Comparison of ENCODE assay signal across 15 cellular contexts in genomic region chr6:106847116-106847515, GRCh38.
DNase-seq lines count a peak whose midpoint lies in the region; ATAC-seq and TF ChIP-seq lines count a peak whose summit lies in the region.
"Had no signal": no experiment of that assay in that cellular context is flagged by ENCODE, and none has a peak within 500 bp of the region (broad histone marks: within the 10 kb centered on the region; RNA-seq: fewer than 3 reads in every experiment).

No MANE protein-coding gene starts in this region.

- no peaks in the 10 kb centered on the region for H3K36me3 Mint-ChIP-seq in osteocyte (ENCODE audit: unreplicated experiment)
- H3K36me3 Mint-ChIP-seq: natural killer cell treated with Interleukin-12 subunit alpha and Interleukin-12 subunit beta and Interleukin-15 and Interleukin-18, amount 100 ng/mL, for 72 hours had no signal

- H2AFZ ChIP-seq in OCI-LY1 (ENCODE audit: low read length) = no peak overlapping the region

- DNase-seq in osteocyte (ENCODE audit: extremely low spot score, unreplicated experiment) (peak; percentile 59), GM13977 (ENCODE audit: low spot score) (no peak), NCI-H1436 treated with DMSO at 0.1 percent for 48 hours (lab: John Stamatoyannopoulos, UW) (no peak), Right ventricle myocardium superior (no peak)
- DNase-seq: activated CD8-positive, alpha-beta T cell treated with anti-CD3 and anti-CD28 coated beads, Interleukin-2, amount 10 ng/mL, durations not matched to agents 7 days and 5 days; amygdala; DMS79; lower lobe of right lung; MM.1S had no signal

- H3K27me3 Mint-ChIP-seq in osteocyte (ENCODE audit: unreplicated experiment) = peaks cover 22% of the 10 kb centered on the region

- intact Hi-C loops in Right ventricle myocardium superior (cut with DNase I) = no loop called here

- no peak overlapping the region for H3K4me3 Mint-ChIP-seq in osteocyte (ENCODE audit: unreplicated experiment)
- H3K4me3 Mint-ChIP-seq: activated CD8-positive, alpha-beta T cell treated with anti-CD3 and anti-CD28 coated beads, Interleukin-2, amount 10 ng/mL, durations not matched to agents 7 days and 5 days; activated T-helper 17 cell treated with anti-CD3 and anti-CD28 coated beads, Interleukin-2, amount 50 U/mL, for 72 hours; natural killer cell treated with Interleukin-12 subunit alpha and Interleukin-12 subunit beta and Interleukin-15 and Interleukin-18, amount 100 ng/mL, for 72 hours had no signal

- no peaks in the 10 kb centered on the region for H3F3A ChIP-seq in OCI-LY1 (ENCODE audit: insufficient read depth, low read length)

- H3K9me3 Mint-ChIP-seq in osteocyte (ENCODE audit: unreplicated experiment) = peaks cover under 1% of the 10 kb centered on the region
- H3K9me3 Mint-ChIP-seq: activated T-helper 17 cell treated with anti-CD3 and anti-CD28 coated beads, Interleukin-2, amount 50 U/mL, for 72 hours; natural killer cell treated with Interleukin-12 subunit alpha and Interleukin-12 subunit beta and Interleukin-15 and Interleukin-18, amount 100 ng/mL, for 72 hours had no signal

- no peaks in the 10 kb centered on the region for H3K79me2 ChIP-seq in OCI-LY1 (ENCODE audit: insufficient read depth, low read length)

- TF ChIP-seq CTCF in OCI-LY1 (IDR thresholded peaks at IDR 0.05; ENCODE audit: low read length) (no peak), osteocyte (IDR thresholded peaks at IDR 0.05) (no peak), GM13977 (IDR thresholded peaks at IDR 0.05; ENCODE audit: extremely low read depth, insufficient read depth, missing control alignments) (no peak)

- peaks cover 44% of the 10 kb centered on the region for H3K4me1 ChIP-seq in OCI-LY1 (ENCODE audit: insufficient read depth, low read length, severe bottlenecking)
- H3K4me1 ChIP-seq: lower lobe of right lung, SJSA1 had no signal

- H3K9me3 ChIP-seq in OCI-LY1 (ENCODE audit: low read length) = peaks cover 3% of the 10 kb centered on the region; the same call in 1 of the 2 replicates
- H3K9me3 ChIP-seq: lower lobe of right lung, SJSA1 had no signal

- peak overlapping the region; percentile 43 for H3K27ac ChIP-seq in OCI-LY1 (ENCODE audit: low read depth, low read length, poor library complexity, severe bottlenecking)
- H3K27ac ChIP-seq: lower lobe of right lung, SJSA1 had no signal

- ATAC-seq in GM18511 (IDR thresholded peaks at IDR 0.05; ENCODE audit: unreplicated experiment) = peak; percentile 55
- peak; percentile 53 for ATAC-seq in HG02678 (IDR thresholded peaks at IDR 0.05; ENCODE audit: unreplicated experiment)
- ATAC-seq in Right ventricle myocardium superior (ENCODE audit: poor library complexity) = no peak
- ATAC-seq: activated CD8-positive, alpha-beta T cell treated with anti-CD3 and anti-CD28 coated beads, Interleukin-2, amount 10 ng/mL, durations not matched to agents 7 days and 5 days; activated T-helper 17 cell treated with anti-CD3 and anti-CD28 coated beads, Interleukin-2, amount 50 U/mL, for 72 hours; lower lobe of right lung had no signal

- no peak overlapping the region for H3K9ac ChIP-seq in OCI-LY1 (ENCODE audit: low read length)

- in situ Hi-C loops in GM13977 (cut with MboI; ENCODE audit: low pct_unique_long_range_greater_than_20kb, low sequenced_read_pairs, unreplicated experiment) = no loop called here

- no peaks in the 10 kb centered on the region for H3K36me3 ChIP-seq in OCI-LY1 (ENCODE audit: insufficient read depth, low read length)
- H3K36me3 ChIP-seq: lower lobe of right lung, SJSA1 had no signal

- peak overlapping the region; percentile 20; the same call in 1 of the 2 replicates for H3K4me2 ChIP-seq in OCI-LY1 (ENCODE audit: low read length)

- H3K27ac Mint-ChIP-seq in osteocyte (ENCODE audit: unreplicated experiment) = no peak overlapping the region
- H3K27ac Mint-ChIP-seq: activated CD8-positive, alpha-beta T cell treated with anti-CD3 and anti-CD28 coated beads, Interleukin-2, amount 10 ng/mL, durations not matched to agents 7 days and 5 days; activated T-helper 17 cell treated with anti-CD3 and anti-CD28 coated beads, Interleukin-2, amount 50 U/mL, for 72 hours; natural killer cell treated with Interleukin-12 subunit alpha and Interleukin-12 subunit beta and Interleukin-15 and Interleukin-18, amount 100 ng/mL, for 72 hours had no signal

- H3K9me2 ChIP-seq in OCI-LY1 (ENCODE audit: low read depth, low read length) = no peaks in the 10 kb centered on the region

- no peak overlapping the region for H3K4me3 ChIP-seq in OCI-LY1 (ENCODE audit: low read depth, low read length, poor library complexity, severe bottlenecking)
- H3K4me3 ChIP-seq: lower lobe of right lung, SJSA1 had no signal

- H3K4me1 Mint-ChIP-seq in osteocyte (ENCODE audit: unreplicated experiment) = no peaks in the 10 kb centered on the region
- H3K4me1 Mint-ChIP-seq: activated T-helper 17 cell treated with anti-CD3 and anti-CD28 coated beads, Interleukin-2, amount 50 U/mL, for 72 hours had no signal

- H3K27me3 ChIP-seq in OCI-LY1 (ENCODE audit: insufficient read depth, low read length) = no peaks in the 10 kb centered on the region
- H3K27me3 ChIP-seq: SJSA1 had no signal

- H4K20me1 ChIP-seq in OCI-LY1 (ENCODE audit: insufficient read depth, low read length) = no peaks in the 10 kb centered on the region
